In the genomic region with DNA sequence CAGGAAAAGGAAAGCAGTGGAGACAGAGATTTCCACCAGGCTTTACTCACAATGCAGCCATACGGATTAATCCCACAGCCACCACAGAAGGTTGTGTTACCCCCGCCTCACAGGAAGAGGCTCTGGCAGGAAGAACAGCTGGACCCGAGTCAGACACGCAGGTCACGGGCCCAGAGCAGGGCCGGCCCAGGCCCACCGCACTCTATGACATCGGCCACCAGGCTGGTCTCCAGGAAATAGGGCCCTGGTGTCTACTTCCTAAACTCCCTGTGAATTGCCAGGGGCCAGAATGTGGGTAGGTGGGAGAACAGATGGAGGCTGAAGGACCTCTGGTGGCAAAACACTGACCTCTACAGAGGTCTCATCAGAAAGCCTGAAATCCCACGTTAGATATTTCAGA, we compare ENCODE assay signal across 11 cellular contexts. TPM values are rescaled to one million over a fixed set of nuclear protein-coding genes. Genes with fewer than 3 reads are reported as not detected.
DNase-seq lines count a peak whose midpoint lies in the region; ATAC-seq and TF ChIP-seq lines count a peak whose summit lies in the region.
"Had no signal": no experiment of that assay in that cellular context is flagged by ENCODE, and none has a peak within 500 bp of the region (broad histone marks: within the 10 kb centered on the region; RNA-seq: fewer than 3 reads in every experiment).

No MANE protein-coding gene starts in this region.

- peaks cover 18 to 30% of the 10 kb centered on the region in 2 donors for H3K4me1 ChIP-seq in ascending aorta
- H3K4me1 ChIP-seq in mesodermal cell (ENCODE audit: control insufficient read depth, insufficient read depth, low read length, poor library complexity, severe bottlenecking): peaks cover 32% of the 10 kb centered on the region
- H3K4me1 ChIP-seq in testis: peaks cover 67% of the 10 kb centered on the region

- H3K36me3 Mint-ChIP-seq in activated CD4-positive, alpha-beta T cell treated with anti-CD3 and anti-CD28 coated beads, Interleukin-2, amount 10 ng/mL, durations not matched to agents 7 days and 5 days (ENCODE audit: low read depth): peaks cover 23% of the 10 kb centered on the region

- no peak overlapping the region for H3K4me3 Mint-ChIP-seq in activated CD4-positive, alpha-beta T cell treated with anti-CD3 and anti-CD28 coated beads, Interleukin-2, amount 10 ng/mL, durations not matched to agents 7 days and 5 days

- no peak for TF ChIP-seq POLR2A in testis (IDR thresholded peaks at IDR 0.05)

- H3K9me3 Mint-ChIP-seq in activated CD4-positive, alpha-beta T cell treated with anti-CD3 and anti-CD28 coated beads, Interleukin-2, amount 10 ng/mL, durations not matched to agents 7 days and 5 days: no peaks in the 10 kb centered on the region

- H3K36me3 ChIP-seq in ascending aorta (peaks cover 39 to 40% of the 10 kb centered on the region in 2 donors), mesodermal cell (ENCODE audit: control insufficient read depth, insufficient read depth, low read length) (peaks cover 31% of the 10 kb centered on the region), testis (ENCODE audit: low read depth, missing control alignments) (no peaks in the 10 kb centered on the region)

- no peak for DNase-seq in activated CD4-positive, alpha-beta T cell treated with anti-CD3 and anti-CD28 coated beads, Interleukin-2, amount 10 ng/mL, durations not matched to agents 7 days and 5 days
- DNase-seq in activated CD4-positive, alpha-beta T cell treated with anti-CD3 and anti-CD28 coated beads for 1 hour: no peak
- DNase-seq in ascending aorta (ENCODE audit: low spot score in 2 of 2): no peak
- DNase-seq in testis: no peak
- no peak for DNase-seq in KG1 (lab: John Stamatoyannopoulos, UW)
- no peak for DNase-seq in hepatic stellate cell (ENCODE audit: low spot score)
- DNase-seq: NCI-H69 had no signal

- ATAC-seq in GM19328 (IDR thresholded peaks at IDR 0.05; ENCODE audit: unreplicated experiment): no peak

- H3K9me3 ChIP-seq in ascending aorta (no peaks in the 10 kb centered on the region), mesodermal cell (ENCODE audit: control insufficient read depth, low read length) (no peaks in the 10 kb centered on the region), testis (no peaks in the 10 kb centered on the region)

- POLR2A ChIA-PET in activated CD4-positive, alpha-beta T cell treated with anti-CD3 and anti-CD28 coated beads, Interleukin-2, amount 10 ng/mL, durations not matched to agents 7 days and 5 days (lab: Charles Lee): no interaction called here

- peaks cover 30% of the 10 kb centered on the region for H3K4me1 Mint-ChIP-seq in activated CD4-positive, alpha-beta T cell treated with anti-CD3 and anti-CD28 coated beads, Interleukin-2, amount 10 ng/mL, durations not matched to agents 7 days and 5 days

- TF ChIP-seq CTCF in ascending aorta (IDR thresholded peaks at IDR 0.05): no peak
- no peak for TF ChIP-seq CTCF in testis (IDR thresholded peaks at IDR 0.05)

- peak overlapping the region; percentile 84 to 88 for H3K27ac ChIP-seq in ascending aorta
- peak overlapping the region; percentile 88 for H3K27ac ChIP-seq in mesodermal cell (ENCODE audit: low read depth, low read length, severe bottlenecking)
- H3K27ac ChIP-seq in testis: peak overlapping the region; percentile 80 to 82

- no peaks in the 10 kb centered on the region for H3K27me3 Mint-ChIP-seq in activated CD4-positive, alpha-beta T cell treated with anti-CD3 and anti-CD28 coated beads, Interleukin-2, amount 10 ng/mL, durations not matched to agents 7 days and 5 days

- intact Hi-C loops in ascending aorta (cut with DNase I) (loop anchor here (5.0 kb wide), 2 partner anchors 75 to 385 kb away; a partner anchor contains a TSS), testis (cut with DNase I; ENCODE audit: low total_unique reads) (loop anchor here (5.0 kb wide), 1 partner anchor 75 kb away; a partner anchor contains a TSS)

- peak overlapping the region; percentile 44 for H3K27ac Mint-ChIP-seq in activated CD4-positive, alpha-beta T cell treated with anti-CD3 and anti-CD28 coated beads, Interleukin-2, amount 10 ng/mL, durations not matched to agents 7 days and 5 days

- WGBS in mesodermal cell (ENCODE audit: insufficient coverage in 2 of 2), 2 experiments: 85 to 86% methylated on average over 4 to 8 of the region's 9 CpGs
- WGBS in testis, 2 donors: 37 to 66% methylated on average over 5 to 9 of the region's 9 CpGs

- CTCF ChIA-PET in activated CD4-positive, alpha-beta T cell treated with anti-CD3 and anti-CD28 coated beads, Interleukin-2, amount 10 ng/mL, durations not matched to agents 7 days and 5 days (lab: Charles Lee): interaction anchor here (1.5 kb wide), 1 partner anchor 9 kb away, joined by 4 read pairs; no protein-coding TSS in a partner anchor

- H3K27me3 ChIP-seq in ascending aorta (no peaks in the 10 kb centered on the region), testis (no peaks in the 10 kb centered on the region)

- H3K4me3 ChIP-seq in ascending aorta (no peak overlapping the region), mesodermal cell (ENCODE audit: extremely low read depth, insufficient read depth, low read length, poor library complexity, severe bottlenecking) (no peak overlapping the region), testis (no peak overlapping the region)

RNA-seq across cellular contexts. Expression of a gene that starts 15.6 kb away (rescaled TPM):
- total RNA-seq in activated CD4-positive, alpha-beta T cell treated with anti-CD3 and anti-CD28 coated beads, Interleukin-2, amount 10 ng/mL, durations not matched to agents 7 days and 5 days: 100 to 1,000 TPM; 136 to 152 TPM
- total RNA-seq in ascending aorta (257 TPM), testis (100 to 1,000 TPM in 1 of 2 donors, 10 to 100 TPM in 1; 95.8 to 136 TPM)
- 78.6 TPM for polyA plus RNA-seq in mesodermal cell (2013, experiment 1 of 2)
- polyA plus RNA-seq in mesodermal cell (2013, experiment 2 of 2): 67.6 TPM
- 106 TPM for polyA plus RNA-seq in testis (ENCODE audit: insufficient read depth, low read depth, low replicate concordance)

RNA-seq across cellular contexts. Expression of a gene that starts 47.2 kb away (rescaled TPM):
- total RNA-seq in activated CD4-positive, alpha-beta T cell treated with anti-CD3 and anti-CD28 coated beads, Interleukin-2, amount 10 ng/mL, durations not matched to agents 7 days and 5 days: not detected
- total RNA-seq in ascending aorta (not detected), testis (not detected)
- polyA plus RNA-seq in mesodermal cell (2013, experiment 1 of 2): not detected
- not detected for polyA plus RNA-seq in mesodermal cell (2013, experiment 2 of 2)
- polyA plus RNA-seq in testis (ENCODE audit: insufficient read depth, low read depth, low replicate concordance): not detected
- total RNA-seq: A673, pulmonary artery endothelial cell had no signal
